Comparison of ENCODE assay signal across 15 cellular contexts in genomic region chr15:82662641-82663040, GRCh38. TPM values are rescaled to one million over a fixed set of nuclear protein-coding genes. Genes with fewer than 3 reads are reported as not detected.
DNase-seq lines count a peak whose midpoint lies in the region; ATAC-seq and TF ChIP-seq lines count a peak whose summit lies in the region.
"Had no signal": no experiment of that assay in that cellular context is flagged by ENCODE, and none has a peak within 500 bp of the region (broad histone marks: within the 10 kb centered on the region; RNA-seq: fewer than 3 reads in every experiment).

No MANE protein-coding gene starts in this region.

- no peak overlapping the region for H2BK5ac ChIP-seq in IMR-90 (ENCODE audit: low read depth, low read length, poor library complexity, severe bottlenecking)

- no peaks in the 10 kb centered on the region for H3K79me2 ChIP-seq in osteoblast (ENCODE audit: insufficient read depth, low read length)

- H3K36me3 ChIP-seq in IMR-90 (ENCODE audit: control insufficient read depth, insufficient read depth, low read length), result no peaks in the 10 kb centered on the region
- H3K36me3 ChIP-seq in osteoblast (ENCODE audit: insufficient read depth, low read length), result no peaks in the 10 kb centered on the region
- H3K36me3 ChIP-seq: BLaER1, HAP-1 had no signal

- no peak for TF ChIP-seq RAD21 in IMR-90 (IDR thresholded peaks at IDR 0.05; ENCODE audit: low read length)

- POLR2A ChIA-PET in IMR-90 (lab: Charles Lee; ENCODE audit: unreplicated experiment), result no interaction called here

- no peak overlapping the region for H3K27ac ChIP-seq in IMR-90 (ENCODE audit: insufficient read depth, low read length)
- no peak overlapping the region for H3K27ac ChIP-seq in osteoblast (ENCODE audit: low read depth, low read length)
- H3K27ac ChIP-seq: 22Rv1, BLaER1, C4-2B had no signal

- 60% methylated on average over 1 of the region's 9 CpGs; no CpG with 5 or more reads in 1 of the 2 experiments for WGBS in IMR-90 (ENCODE audit: extremely low coverage in 2 of 2, insufficient read length in 1 of 2), 2 experiments

- no peak overlapping the region for H2AFZ ChIP-seq in IMR-90 (replicated peaks; ENCODE audit: low read length, poor library complexity)
- H2AFZ ChIP-seq in osteoblast (ENCODE audit: low read length), result no peak overlapping the region

- H3K79me1 ChIP-seq in IMR-90 (ENCODE audit: low read depth in 1 of 2, low read length in 2 of 2), result no peaks in the 10 kb centered on the region

- H3K27me3 ChIP-seq in IMR-90 (ENCODE audit: control insufficient read depth, insufficient read depth, low read length) (no peaks in the 10 kb centered on the region), osteoblast (ENCODE audit: insufficient read depth, low read length) (no peaks in the 10 kb centered on the region)
- H3K27me3 ChIP-seq: BLaER1 had no signal

- H3K9me1 ChIP-seq in IMR-90 (ENCODE audit: insufficient read depth, low read length), result no peaks in the 10 kb centered on the region

- H3K23ac ChIP-seq in IMR-90 (ENCODE audit: low read depth, low read length), result no peak overlapping the region

- TF ChIP-seq CTCF in IMR-90 (conservative IDR thresholded peaks at IDR 0.05; ENCODE audit: low read depth, low read length) (no peak), osteoblast (IDR thresholded peaks at IDR 0.05; ENCODE audit: extremely low read depth, low read depth, low read length) (no peak)

- no peak overlapping the region for H3K4ac ChIP-seq in IMR-90 (ENCODE audit: low read depth, low read length)

- H3K4me2 ChIP-seq in IMR-90 (ENCODE audit: low read depth, low read length) (no peak overlapping the region), osteoblast (ENCODE audit: insufficient read depth, low read length) (no peak overlapping the region)
- H3K4me2 ChIP-seq: BLaER1 had no signal

- no peak overlapping the region for H4K5ac ChIP-seq in IMR-90 (ENCODE audit: low read depth, low read length)

- in situ Hi-C loops in IMR-90 (cut with MboI; ENCODE audit: low sequenced_read_pairs), result no loop called here

- H3K18ac ChIP-seq in IMR-90 (ENCODE audit: low read depth, low read length), result no peak overlapping the region

- H2BK15ac ChIP-seq in IMR-90 (ENCODE audit: low read depth, low read length), result no peak overlapping the region

- H3K9me3 ChIP-seq in IMR-90 (ENCODE audit: control insufficient read depth, insufficient read depth, low read length) (no peaks in the 10 kb centered on the region), osteoblast (ENCODE audit: low read depth, low read length) (no peaks in the 10 kb centered on the region)
- H3K9me3 ChIP-seq: BLaER1, Caco-2, HAP-1 had no signal

- no peak overlapping the region for H2BK120ac ChIP-seq in IMR-90 (ENCODE audit: low read depth, low read length)

- no peaks in the 10 kb centered on the region for H3K4me1 ChIP-seq in IMR-90 (ENCODE audit: control insufficient read depth, insufficient read depth, low read length)
- no peaks in the 10 kb centered on the region for H3K4me1 ChIP-seq in osteoblast (ENCODE audit: insufficient read depth, low read length)
- H3K4me1 ChIP-seq: BLaER1, Caco-2, HAP-1 had no signal

- intact Hi-C loops in IMR-90 (cut with micrococcal nuclease), result loop anchor here (5.0 kb wide), 1 partner anchor 45 kb away; the partner anchor contains the start of gene AP3B2

- dilution Hi-C loops in IMR-90 (cut with HindIII; ENCODE audit: low sequenced_read_pairs, unreplicated experiment), result no loop called here

- H3K9ac ChIP-seq in IMR-90 (ENCODE audit: low read depth, low read length), result no peak overlapping the region
- H3K9ac ChIP-seq: BLaER1 had no signal

- H2AK5ac ChIP-seq in IMR-90 (ENCODE audit: low read depth, low read length), result no peak overlapping the region

- no peak overlapping the region for H2BK20ac ChIP-seq in IMR-90 (ENCODE audit: low read depth, low read length)

- H4K91ac ChIP-seq in IMR-90 (ENCODE audit: insufficient read depth, low read depth, low read length), result no peak overlapping the region

- CTCF ChIA-PET in IMR-90 (lab: Yijun Ruan, JAX), result no interaction called here

- DNase-seq in IMR-90, result no peak
- DNase-seq in islet precursor cell, result peak; percentile 44
- peak; percentile 17 for DNase-seq in osteoblast (ENCODE audit: insufficient read length, low spot score, missing footprints)
- no peak for DNase-seq in UCSD-AML1 (lab: John Stamatoyannopoulos, UW; ENCODE audit: unreplicated experiment)
- no peak for DNase-seq in NCI-H446 treated with DMSO at 0.1 percent for 48 hours (lab: John Stamatoyannopoulos, UW)
- DNase-seq: DMS153, GOT3, HFFc6 had no signal

- ATAC-seq in IMR-90 (ENCODE audit: low read depth) (no peak), HG03097 (IDR thresholded peaks at IDR 0.05; ENCODE audit: low FRiP score, unreplicated experiment) (no peak)

- no peak for TF ChIP-seq POLR2A in IMR-90 (IDR thresholded peaks at IDR 0.05; ENCODE audit: low read depth, low read length)

- H4K8ac ChIP-seq in IMR-90 (ENCODE audit: low read depth in 2 of 2, low read length in 2 of 2), result no peak overlapping the region

- H4K20me1 ChIP-seq in IMR-90 (ENCODE audit: insufficient read depth, low read length), result no peaks in the 10 kb centered on the region; the same call in 1 of the 2 replicates
- peaks cover 4% of the 10 kb centered on the region for H4K20me1 ChIP-seq in osteoblast (ENCODE audit: insufficient read depth, low read length)

- no peak overlapping the region for H3K56ac ChIP-seq in IMR-90 (ENCODE audit: extremely low read depth, insufficient read depth, low read length)

- H2AK9ac ChIP-seq in IMR-90 (replicated peaks; ENCODE audit: low read depth, low read length, poor library complexity), result peak overlapping the region; percentile 65

- H3K4me3 ChIP-seq in IMR-90 (ENCODE audit: insufficient read depth, low read depth, low read length), result no peak overlapping the region
- H3K4me3 ChIP-seq in osteoblast (ENCODE audit: insufficient read depth, low read length), result no peak overlapping the region
- H3K4me3 ChIP-seq: BLaER1, HAP-1 had no signal

- BruUV-seq in IMR-90 (replicated peaks; lab: Mats Ljungman, UMichigan), result no TSS peak

- no peak overlapping the region for H3K14ac ChIP-seq in IMR-90 (replicated peaks; ENCODE audit: low read depth, low read length)

TF ChIP-seq in IMR-90, 13 proteins besides CTCF, POLR2A, EP300 and RAD21:
- TF ChIP-seq ELK1 (IDR thresholded peaks at IDR 0.05; ENCODE audit: borderline replicate concordance, low read depth, low read length), result no peak
- TF ChIP-seq RFX5 (IDR thresholded peaks at IDR 0.05; ENCODE audit: low read depth, low read length), result no peak
- no peak for TF ChIP-seq MXI1 (IDR thresholded peaks at IDR 0.05; ENCODE audit: borderline replicate concordance, low read depth, low read length)
TF ChIP-seq in IMR-90: peak in this region for 0.

RNA-seq across cellular contexts. Expression of gene CPEB1, which starts 15.5 kb away (rescaled TPM):
- total RNA-seq in IMR-90 (2012; rRNA removed) (6.9 and 12.5 TPM in 2 replicates), osteoblast (29.2 and 36.6 TPM in 2 replicates)
- 7.8 and 8.9 TPM in 2 replicates for polyA plus RNA-seq in IMR-90 (2012; rRNA removed)
- 7.1 and 12.1 TPM in 2 replicates for polyA plus RNA-seq in IMR-90 (2012; cell fraction: cytosol; rRNA removed)
- 17.2 and 25.0 TPM in 2 replicates for polyA plus RNA-seq in IMR-90 (2012; cell fraction: nucleus; rRNA removed; ENCODE audit: low replicate concordance)
- total RNA-seq: CD4-positive, CD25-positive, alpha-beta regulatory T cell had no signal

RNA-seq across cellular contexts. Expression of gene AP3B2, which starts 47.0 kb away (rescaled TPM):
- not detected in 2 replicates for total RNA-seq in IMR-90 (2012; rRNA removed)
- polyA plus RNA-seq in IMR-90 (2012; rRNA removed), result 0.07 and 0.14 TPM in 2 replicates
- 0.13 TPM in 1 of 2 replicates, not detected in the other for polyA plus RNA-seq in IMR-90 (2012; cell fraction: cytosol; rRNA removed)
- polyA plus RNA-seq in IMR-90 (2012; cell fraction: nucleus; rRNA removed; ENCODE audit: low replicate concordance), result 0.21 and 0.38 TPM in 2 replicates
- under 0.01 and 0.36 TPM in 2 replicates for total RNA-seq in osteoblast
- total RNA-seq: HFFc6 had no signal

Comparison
In these comparisons a context has a peak if more than half of its experiments do, and no peak if none do; other contexts are left out.
1. DNase-seq: peak in islet precursor cell (single experiment) and osteoblast (single experiment); none in IMR-90 (single experiment), UCSD-AML1 (single experiment) and NCI-H446 treated with DMSO at 0.1 percent for 48 hours (single experiment).